Comparison of ENCODE assay signal across 26 cellular contexts in genomic region chr7:110356438-110356837, GRCh38.
"Had no signal": no experiment of that assay in that cellular context is flagged by ENCODE, and none has a peak within 500 bp of the region (broad histone marks: within the 10 kb centered on the region; RNA-seq: fewer than 3 reads in every experiment).

No MANE protein-coding gene starts in this region.

- H3K27me3 Mint-ChIP-seq: activated CD4-positive, alpha-beta T cell treated with anti-CD3 and anti-CD28 coated beads, Interleukin-2, amount 10 ng/mL, durations not matched to agents 24 days and 14 days; activated CD8-positive, alpha-beta T cell treated with anti-CD3 and anti-CD28 coated beads for 36 hours; activated naive CD4-positive, alpha-beta T cell treated with anti-CD3 and anti-CD28 coated beads, Interleukin-2, amount 10 ng/mL, durations not matched to agents 7 days and 5 days; activated naive CD8-positive, alpha-beta T cell treated with anti-CD3 and anti-CD28 coated beads, Interleukin-2, amount 50 U/mL, for 24 hours had no signal

- DNase-seq: activated CD4-positive, alpha-beta T cell treated with anti-CD3 and anti-CD28 coated beads, Interleukin-2, amount 10 ng/mL, durations not matched to agents 24 days and 14 days; activated CD4-positive, alpha-beta T cell treated with anti-CD3 and anti-CD28 coated beads, Interleukin-2, amount 50 U/mL, for 4 hours; activated CD8-positive, alpha-beta T cell treated with anti-CD3 and anti-CD28 coated beads for 36 hours; activated naive CD4-positive, alpha-beta T cell treated with anti-CD3 and anti-CD28 coated beads, Interleukin-2, amount 10 ng/mL, durations not matched to agents 7 days and 5 days; activated naive CD8-positive, alpha-beta T cell treated with anti-CD3 and anti-CD28 coated beads, Interleukin-2, amount 50 U/mL, for 24 hours; activated T-cell treated with anti-CD3 and anti-CD28 coated beads, Interleukin-2, amount 50 U/mL, for 1 hour; anterior cingulate cortex; caudate nucleus; cerebellar nuclear complex; MM.1S; MV-4-11; NCI-H1092; NCI-H1436 treated with DMSO at 0.1 percent for 48 hours; NCI-H1694 treated with DMSO at 0.1 percent for 48 hours; NCI-H2081; NCI-H2171 treated with DMSO at 0.1 percent for 48 hours; NCI-H2227 treated with DMSO at 0.1 percent for 48 hours; NCI-H446; NCI-H524 treated with DMSO at 0.1 percent for 48 hours; SJCRH30; T1000; WERI-Rb-1 had no signal

- H3K4me3 Mint-ChIP-seq: activated CD4-positive, alpha-beta T cell treated with anti-CD3 and anti-CD28 coated beads, Interleukin-2, amount 10 ng/mL, durations not matched to agents 24 days and 14 days; activated CD8-positive, alpha-beta T cell treated with anti-CD3 and anti-CD28 coated beads for 36 hours; activated naive CD4-positive, alpha-beta T cell treated with anti-CD3 and anti-CD28 coated beads, Interleukin-2, amount 10 ng/mL, durations not matched to agents 7 days and 5 days; activated naive CD8-positive, alpha-beta T cell; activated naive CD8-positive, alpha-beta T cell treated with anti-CD3 and anti-CD28 coated beads, Interleukin-2, amount 50 U/mL, for 24 hours; brain had no signal

- H3K36me3 Mint-ChIP-seq: activated naive CD4-positive, alpha-beta T cell treated with anti-CD3 and anti-CD28 coated beads, Interleukin-2, amount 10 ng/mL, durations not matched to agents 7 days and 5 days; activated naive CD8-positive, alpha-beta T cell had no signal

- ATAC-seq: activated CD8-positive, alpha-beta T cell treated with anti-CD3 and anti-CD28 coated beads for 36 hours; activated naive CD8-positive, alpha-beta T cell treated with anti-CD3 and anti-CD28 coated beads, Interleukin-2, amount 50 U/mL, for 24 hours; Panc1 had no signal

- H3K9me3 Mint-ChIP-seq: activated naive CD4-positive, alpha-beta T cell treated with anti-CD3 and anti-CD28 coated beads, Interleukin-2, amount 10 ng/mL, durations not matched to agents 7 days and 5 days; activated T-helper 2 cell treated with anti-CD3 and anti-CD28 coated beads, Interferon-gamma antibody, Interleukin-2, Interleukin-4, amounts not matched to agents 10 μg/mL and 5 μg/mL and 100 μg/mL, durations not matched to agents 14 hours and 24 hours and 36 hours had no signal

- H3K27ac Mint-ChIP-seq: activated CD4-positive, alpha-beta T cell treated with anti-CD3 and anti-CD28 coated beads, Interleukin-2, amount 10 ng/mL, durations not matched to agents 24 days and 14 days; activated CD8-positive, alpha-beta T cell treated with anti-CD3 and anti-CD28 coated beads for 36 hours; activated naive CD4-positive, alpha-beta T cell treated with anti-CD3 and anti-CD28 coated beads, Interleukin-2, amount 10 ng/mL, durations not matched to agents 7 days and 5 days; activated naive CD8-positive, alpha-beta T cell; activated naive CD8-positive, alpha-beta T cell treated with anti-CD3 and anti-CD28 coated beads, Interleukin-2, amount 50 U/mL, for 24 hours; activated T-helper 2 cell treated with anti-CD3 and anti-CD28 coated beads, Interferon-gamma antibody, Interleukin-2, Interleukin-4, amounts not matched to agents 10 μg/mL and 5 μg/mL and 100 μg/mL, durations not matched to agents 14 hours and 24 hours and 36 hours; brain had no signal

- H3K4me1 Mint-ChIP-seq: activated CD4-positive, alpha-beta T cell treated with anti-CD3 and anti-CD28 coated beads, Interleukin-2, amount 10 ng/mL, durations not matched to agents 24 days and 14 days; activated naive CD4-positive, alpha-beta T cell treated with anti-CD3 and anti-CD28 coated beads, Interleukin-2, amount 10 ng/mL, durations not matched to agents 7 days and 5 days; activated naive CD8-positive, alpha-beta T cell treated with anti-CD3 and anti-CD28 coated beads, Interleukin-2, amount 50 U/mL, for 24 hours; brain had no signal
